In the genomic region with DNA sequence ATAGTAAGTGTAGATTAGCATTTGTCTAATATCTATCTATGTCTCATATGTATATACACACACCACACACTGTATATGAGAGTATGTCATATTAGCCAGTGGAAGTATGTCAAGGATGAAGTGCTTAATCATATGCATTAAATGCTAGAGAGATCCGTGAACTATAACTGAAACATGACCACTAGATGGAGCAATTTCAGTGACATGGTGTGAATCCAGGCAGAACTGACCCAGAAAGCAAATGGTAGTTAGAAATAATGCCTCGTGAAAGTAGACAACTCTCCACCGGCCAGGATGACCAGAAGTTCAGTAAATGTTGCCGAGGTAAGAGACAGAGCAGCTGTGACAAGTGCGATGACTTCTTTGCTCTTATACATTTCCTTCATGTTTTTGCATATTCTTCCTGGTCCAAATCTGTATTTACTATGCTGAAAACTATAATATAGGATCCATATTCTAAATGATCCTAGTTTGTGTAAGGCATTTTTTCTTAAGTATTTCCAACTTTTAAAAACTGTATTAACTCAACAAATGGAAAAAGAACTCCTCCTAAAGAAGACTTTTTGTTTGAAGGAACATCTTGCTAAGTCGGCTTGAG, we compare ENCODE assay signal across 8 cellular contexts. TPM values are rescaled to one million over a fixed set of nuclear protein-coding genes. Genes with fewer than 3 reads are reported as not detected.
DNase-seq lines count a peak whose midpoint lies in the region; ATAC-seq, FAIRE-seq and TF ChIP-seq lines count a peak whose summit lies in the region.
"Not testable (repeated sequence)": the region's sequence is repeated elsewhere in the genome, so short reads cannot be mapped to it uniquely, and the experiment has no call there.

No MANE protein-coding gene starts in this region.

- CTCF ChIA-PET in K562 (lab: Yijun Ruan, JAX; ENCODE audit: low intra/inter-chr PET ratio), result not testable (repeated sequence)

- not testable (repeated sequence) for H3F3A ChIP-seq in MM.1S (ENCODE audit: insufficient read depth, low read length)

- intact Hi-C loops in K562 (cut with micrococcal nuclease), result not testable (repeated sequence)
- intact Hi-C loops in heart right ventricle (cut with DNase I), result loop anchor here in 5 of 10 donors (5.0 to 10.0 kb wide), 2 partner anchors 198 to 200 kb away; no protein-coding TSS in a partner anchor

- BruUV-seq in K562 (replicated peaks; lab: Mats Ljungman, UMichigan), result not testable (repeated sequence)

- H3K9ac ChIP-seq in MM.1S (ENCODE audit: low read length); K562 (ENCODE audit: insufficient read depth in 1 of 2, low read depth in 2 of 2, low read length in 2 of 2): not testable (repeated sequence)

- not testable (repeated sequence) for H3K27me3 ChIP-seq in MM.1S (replicated peaks; ENCODE audit: insufficient read depth, low read length); K562 (ENCODE audit: control insufficient read depth in 2 of 2, insufficient read depth in 2 of 2, low read length in 2 of 2)
- peaks cover 0 to 38% (median 7%) of the 10 kb centered on the region in 7 donors for H3K27me3 ChIP-seq in heart right ventricle

- DNase-seq in MM.1S, result peak; percentile 54
- DNase-seq in RPMI8226, result peak; percentile 65
- DNase-seq in K562 (ENCODE audit: extremely low read depth in 1 of 4, low spot score in 3 of 4), result peak in 2 of 4 experiments; percentile 33 to 63
- not testable (repeated sequence) for DNase-seq in heart right ventricle
- DNase-seq in pons (ENCODE audit: low spot score), result peak; percentile 64

- not testable (repeated sequence) for H2AFZ ChIP-seq in MM.1S (ENCODE audit: low read length)
- peak overlapping the region; percentile 84 for H2AFZ ChIP-seq in K562 (ENCODE audit: low read depth, low read length)

- ATAC-seq in GM18873 (IDR thresholded peaks at IDR 0.05; ENCODE audit: low FRiP score, unreplicated experiment), result peak; percentile 91
- ATAC-seq in HG02840 (IDR thresholded peaks at IDR 0.05; ENCODE audit: low FRiP score, unreplicated experiment), result peak; percentile 80
- ATAC-seq in K562, result peak; percentile 98
- peak in 5 of 8 donors; percentile 52 to 75 (median 57) for ATAC-seq in heart right ventricle

- H3K36me3 ChIP-seq in MM.1S (replicated peaks; ENCODE audit: insufficient read depth, low read length); K562 (ENCODE audit: control insufficient read depth, insufficient read depth, low read length); heart right ventricle: not testable (repeated sequence)

- not testable (repeated sequence) for H3K4me3 ChIP-seq in MM.1S (ENCODE audit: low read length); K562; heart right ventricle

- H3K27ac ChIP-seq in C4-2B; MM.1S (ENCODE audit: low read length); K562 (ENCODE audit: extremely low read depth, low read depth, low read length); heart right ventricle: not testable (repeated sequence)

- not testable (repeated sequence) for H3K9me2 ChIP-seq in MM.1S (replicated peaks; ENCODE audit: insufficient read depth, low read length)

- H3K4me1 ChIP-seq in MM.1S (ENCODE audit: low read length); K562 (replicated peaks in 1 of 2; ENCODE audit: control insufficient read depth in 2 of 2, insufficient read depth in 2 of 2, low read length in 2 of 2); heart right ventricle: not testable (repeated sequence)

- peak; percentile 24 to 59; a peak in 3 of 4 replicates for TF ChIP-seq RAD21 in K562 (CRISPR knock-in tag; conservative IDR thresholded peaks at IDR 0.05 in 1 of 2, IDR thresholded peaks at IDR 0.05 in 1 of 2)

- POLR2A ChIA-PET in K562 (lab: Yijun Ruan, JAX), result not testable (repeated sequence)

- in situ Hi-C loops in K562 (cut with MboI), result not testable (repeated sequence)

- 16% methylated on average over 6 of the region's 6 CpGs for WGBS in K562 (ENCODE audit: insufficient coverage, low coverage, missing lambda C conversion rate)
- WGBS in heart right ventricle, 2 donors, result 25 to 28% methylated on average over 6 of the region's 6 CpGs

- TF ChIP-seq CTCF in C4-2B (conservative IDR thresholded peaks at IDR 0.05) (peak; percentile 71), MM.1S (IDR thresholded peaks at IDR 0.05; ENCODE audit: low read length) (peak; percentile 50), K562 (IDR thresholded peaks at IDR 0.05 in 2 of 3, conservative IDR thresholded peaks at IDR 0.05 in 1 of 3; ENCODE audit: insufficient read depth in 2 of 3, low read depth in 1 of 3, low read length in 3 of 3) (peak; percentile 46 to 62 (median 59)), heart right ventricle (IDR thresholded peaks at IDR 0.05) (peak; percentile 19 to 67 (median 55))

- TF ChIP-seq EP300 in K562 (IDR thresholded peaks at IDR 0.05; ENCODE audit: low read length), result not testable (repeated sequence)

- H3K9me3 ChIP-seq in MM.1S (replicated peaks; ENCODE audit: insufficient read depth, low read length); K562 (replicated peaks; ENCODE audit: control insufficient read depth, insufficient read depth, low read depth, low read length); heart right ventricle: not testable (repeated sequence)

- H3K9me1 ChIP-seq in K562 (ENCODE audit: control insufficient read depth, insufficient read depth, low read length), result not testable (repeated sequence)

- not testable (repeated sequence) for H4K20me1 ChIP-seq in MM.1S (ENCODE audit: insufficient read depth, low read length); K562 (replicated peaks; ENCODE audit: control insufficient read depth, insufficient read depth, low read length)

- not testable (repeated sequence) for H3K4me2 ChIP-seq in MM.1S (ENCODE audit: low read depth, low read length)
- H3K4me2 ChIP-seq in K562 (ENCODE audit: insufficient read depth, low read length), result peak overlapping the region; percentile 30; the same call in 1 of the 2 replicates

- not testable (repeated sequence) for H3K79me2 ChIP-seq in MM.1S (ENCODE audit: low read length); K562 (ENCODE audit: control insufficient read depth, insufficient read depth, low read length)

- peak; percentile 96 for FAIRE-seq in K562 (lab: Jason Lieb, UNC)

- TF ChIP-seq POLR2A in K562 (conservative IDR thresholded peaks at IDR 0.05), result not testable (repeated sequence)

RNA-seq across cellular contexts. Expression of gene PDSS1, which starts 12.7 kb away (rescaled TPM):
- 36.2 and 51.4 TPM in 2 replicates for total RNA-seq in K562 (2011; cell fraction: chromatin; rRNA removed; ENCODE audit: low replicate concordance)
- total RNA-seq in K562 (2011; cell fraction: nucleolus; rRNA removed), result 23.7 and 29.5 TPM in 2 replicates
- 31.1 and 36.9 TPM in 2 replicates for total RNA-seq in K562 (2011; cell fraction: nucleoplasm; rRNA removed)
- 44.9 and 48.4 TPM in 2 replicates for total RNA-seq in K562 (2014; rRNA removed)
- total RNA-seq in K562 (2014; rRNA removed; fragmentation: Illumina TruSeq; extraction: Trizol), result 35.7 and 36.6 TPM in 2 replicates
- total RNA-seq in K562 (2015; rRNA removed; fragmentation: Illumina TruSeq; extraction: Trizol), result 42.8 and 45.3 TPM in 2 replicates
- total RNA-seq in K562 (2021), result 30.9 and 36.5 TPM in 2 replicates
- 48.0 and 59.5 TPM in 2 replicates for polyA plus RNA-seq in K562 (2011; rRNA removed)
- polyA plus RNA-seq in K562 (2011; cell fraction: cytosol; rRNA removed), result 28.5 and 38.2 TPM in 2 replicates
- 50.4 and 58.2 TPM in 2 replicates for polyA plus RNA-seq in K562 (2011; cell fraction: nucleus; rRNA removed)
- 15.5 and 23.2 TPM in 2 replicates for polyA plus RNA-seq in K562 (2012)
- polyA plus RNA-seq in K562 (2014; fragmentation: Illumina TruSeq; extraction: Trizol), result 32.4 and 48.3 TPM in 2 replicates
- 10 to 100 TPM; 11.0 to 18.2 TPM for polyA plus RNA-seq in K562 (2014; fragmentation: Nextera tagmentation; extraction: Ambion mirVana)
- polyA plus RNA-seq in K562 (2014; rRNA removed), result 52.2 and 55.6 TPM in 2 replicates
- 45.0 and 56.8 TPM in 2 replicates for polyA minus RNA-seq in K562 (2011; rRNA and poly(A)+ RNA removed)
- 10.6 and 19.2 TPM in 2 replicates for polyA minus RNA-seq in K562 (2011; cell fraction: cytosol; rRNA and poly(A)+ RNA removed)
- polyA minus RNA-seq in K562 (2011; cell fraction: nucleus; rRNA and poly(A)+ RNA removed), result 24.8 and 41.7 TPM in 2 replicates
- total RNA-seq in heart right ventricle, result 1 to 10 TPM; 3.7 to 7.2 (median 5.3) TPM
- polyA plus RNA-seq in heart right ventricle, result 10 to 100 TPM; 10.4 to 10.5 TPM
